Comparison of ENCODE assay signal across 9 cellular contexts in genomic region chr22:41781508-41781906, GRCh38. TPM values are rescaled to one million over a fixed set of nuclear protein-coding genes. Genes with fewer than 3 reads are reported as not detected.
DNase-seq lines count a peak whose midpoint lies in the region; ATAC-seq and TF ChIP-seq lines count a peak whose summit lies in the region.
"Had no signal": no experiment of that assay in that cellular context is flagged by ENCODE, and none has a peak within 500 bp of the region (broad histone marks: within the 10 kb centered on the region; RNA-seq: fewer than 3 reads in every experiment).

No MANE protein-coding gene starts in this region.

- H3K4me1 Mint-ChIP-seq in dendritic cell treated with granulocyte-macrophage colony-stimulating factor and Interleukin-4, amounts not matched to agents 40 ng/mL and 50 ng/mL, for 4 days (ENCODE audit: low read depth) = peaks cover 47% of the 10 kb centered on the region

- H3K27ac ChIP-seq in thoracic aorta (no peak overlapping the region), dorsolateral prefrontal cortex (no peak overlapping the region)

- intact Hi-C loops in dendritic cell treated with granulocyte-macrophage colony-stimulating factor and Interleukin-4, amounts not matched to agents 40 ng/mL and 50 ng/mL, for 4 days (cut with micrococcal nuclease) = loop anchor here (1.0 kb wide), 1 partner anchor 19 kb away; the partner anchor contains the start of gene CCDC134
- intact Hi-C loops in dorsolateral prefrontal cortex (cut with DNase I) = no loop called here

- H3K36me3 ChIP-seq in thoracic aorta = no peaks in the 10 kb centered on the region

- ATAC-seq in HG03457 (IDR thresholded peaks at IDR 0.05; ENCODE audit: unreplicated experiment) (peak; percentile 24), thoracic aorta (ENCODE audit: insufficient number of reproducible peaks, low FRiP score, low read depth) (no peak), GM21367 (IDR thresholded peaks at IDR 0.05; ENCODE audit: unreplicated experiment) (no peak)
- ATAC-seq: Panc1 had no signal

- H3K36me3 Mint-ChIP-seq in dendritic cell treated with granulocyte-macrophage colony-stimulating factor and Interleukin-4, amounts not matched to agents 40 ng/mL and 50 ng/mL, for 4 days (ENCODE audit: low read depth) = no peaks in the 10 kb centered on the region

- H3K4me3 Mint-ChIP-seq in dendritic cell treated with granulocyte-macrophage colony-stimulating factor and Interleukin-4, amounts not matched to agents 40 ng/mL and 50 ng/mL, for 4 days = peak overlapping the region; percentile 64

- H3K27me3 ChIP-seq in thoracic aorta (replicated peaks; ENCODE audit: insufficient read depth) (no peaks in the 10 kb centered on the region), dorsolateral prefrontal cortex (no peaks in the 10 kb centered on the region)

- TF ChIP-seq CTCF in thoracic aorta (IDR thresholded peaks at IDR 0.05) (no peak), dorsolateral prefrontal cortex (IDR thresholded peaks at IDR 0.05 in 54 of 56, conservative IDR thresholded peaks at IDR 0.05 in 2 of 56; ENCODE audit: low read depth in 1 of 56, partially characterized antibody in 56 of 56) (no peak)

- H3K9me3 ChIP-seq in thoracic aorta = no peaks in the 10 kb centered on the region

- DNase-seq in activated T-cell treated with anti-CD3 and anti-CD28 coated beads, Interleukin-2, amount 50 U/mL, for 1 hour = peak; percentile 45
- DNase-seq in activated T-cell treated with anti-CD3 and anti-CD28 coated beads for 4 hours (no peak), thoracic aorta (ENCODE audit: low spot score) (no peak), SW480 (ENCODE audit: low spot score) (no peak), dorsolateral prefrontal cortex (no peak)

- no peaks in the 10 kb centered on the region for H3K9me3 Mint-ChIP-seq in dendritic cell treated with granulocyte-macrophage colony-stimulating factor and Interleukin-4, amounts not matched to agents 40 ng/mL and 50 ng/mL, for 4 days

- no peaks in the 10 kb centered on the region for H3K4me1 ChIP-seq in thoracic aorta (ENCODE audit: control insufficient read depth in 1 of 2, low read depth in 2 of 2)

- H3K4me3 ChIP-seq in thoracic aorta (peak overlapping the region; percentile 4), dorsolateral prefrontal cortex (peak overlapping the region in 8 of 59 donors; percentile 5 to 27 (median 16))

- H3K27me3 Mint-ChIP-seq in dendritic cell treated with granulocyte-macrophage colony-stimulating factor and Interleukin-4, amounts not matched to agents 40 ng/mL and 50 ng/mL, for 4 days = no peaks in the 10 kb centered on the region

- peak overlapping the region; percentile 82 for H3K27ac Mint-ChIP-seq in dendritic cell treated with granulocyte-macrophage colony-stimulating factor and Interleukin-4, amounts not matched to agents 40 ng/mL and 50 ng/mL, for 4 days

RNA-seq across cellular contexts. Expression of gene CCDC134, which starts 19.0 kb away (rescaled TPM):
- 1 to 10 TPM; 1.6 to 5.3 TPM for total RNA-seq in thoracic aorta
- total RNA-seq in dorsolateral prefrontal cortex = 10 to 100 TPM in 12 of 120 experiments, 1 to 10 TPM in 108; 4.1 to 13.3 (median 7.8) TPM

RNA-seq across cellular contexts. Expression of gene SREBF2, which starts 51.4 kb away (rescaled TPM):
- total RNA-seq in thoracic aorta = 10 to 100 TPM; 48.3 to 65.3 TPM
- 100 to 1,000 TPM; 129 to 246 (median 190) TPM for total RNA-seq in dorsolateral prefrontal cortex
